ENCODE assay signal across 14 cellular contexts in genomic region chr15:29695486-29696167, GRCh38.
A peak's percentile ranks its signal among the peaks of the same experiment; 100 is the strongest.
DNase-seq lines count a peak whose midpoint lies in the region; ATAC-seq, FAIRE-seq and TF ChIP-seq lines count a peak whose summit lies in the region.
"Had no signal": no experiment of that assay in that cellular context is flagged by ENCODE, and none has a peak within 500 bp of the region (broad histone marks: within the 10 kb centered on the region; RNA-seq: fewer than 3 reads in every experiment).

No MANE protein-coding gene starts in this region.

- H3K9ac ChIP-seq in mesendoderm (ENCODE audit: low read length) (no peak overlapping the region), smooth muscle cell (ENCODE audit: low read depth) (no peak overlapping the region)

- H3K56ac ChIP-seq in mesendoderm (ENCODE audit: low read length), result no peak overlapping the region

- H3K9me3 ChIP-seq in HEK293 (ENCODE audit: control insufficient read depth, insufficient read depth, low read depth, low read length), result no peaks in the 10 kb centered on the region
- H3K9me3 ChIP-seq in Panc1 (ENCODE audit: control insufficient read depth, insufficient read depth, low read depth, low read length), result no peaks in the 10 kb centered on the region
- H3K9me3 ChIP-seq in smooth muscle cell (replicated peaks; ENCODE audit: low read depth), result no peaks in the 10 kb centered on the region

- peaks cover 13% of the 10 kb centered on the region for H3F3A ChIP-seq in smooth muscle cell (ENCODE audit: low read depth)

- no peak for FAIRE-seq in GM12891 (lab: Jason Lieb, UNC)

- no TSS peak for BruUV-seq in Panc1 (replicated peaks; lab: Mats Ljungman, UMichigan)

- H3K18ac ChIP-seq in mesendoderm (ENCODE audit: low read length), result no peak overlapping the region

- no peaks in the 10 kb centered on the region for H3K79me2 ChIP-seq in mesendoderm (ENCODE audit: control insufficient read depth, insufficient read depth, low read length)
- H3K79me2 ChIP-seq in smooth muscle cell (ENCODE audit: low read depth), result no peaks in the 10 kb centered on the region

- WGBS in mesendoderm (ENCODE audit: extremely low coverage, insufficient coverage, low lambda C conversion rate), result no CpG with 5 or more reads among the region's 7 CpGs
- 86% methylated on average over 7 of the region's 7 CpGs for WGBS in smooth muscle cell (ENCODE audit: low lambda C conversion rate)

- H3K4me2 ChIP-seq in mesendoderm (ENCODE audit: low read length), result no peak overlapping the region
- no peak overlapping the region for H3K4me2 ChIP-seq in smooth muscle cell

- no peak overlapping the region for H2BK120ac ChIP-seq in mesendoderm (ENCODE audit: low read depth, low read length)

- H3K36me3 ChIP-seq in HEK293 (ENCODE audit: control insufficient read depth in 2 of 2, insufficient read depth in 1 of 2, low read length in 2 of 2) (peaks cover 2 to 22% of the 10 kb centered on the region in 2 experiments; a peak in 1 of 3 replicates), Panc1 (ENCODE audit: control insufficient read depth, insufficient read depth, low read length) (peaks cover 5% of the 10 kb centered on the region; the same call in 1 of the 2 replicates), mesendoderm (ENCODE audit: control insufficient read depth, insufficient read depth, low read length) (no peaks in the 10 kb centered on the region), smooth muscle cell (ENCODE audit: low read depth) (peaks cover 4% of the 10 kb centered on the region)

- no peak overlapping the region for H4K5ac ChIP-seq in mesendoderm (ENCODE audit: low read length)

- DNase-seq in DMS 273 (lab: John Stamatoyannopoulos, UW; ENCODE audit: unreplicated experiment), result peak; percentile 17
- no peak for DNase-seq in DMS 273 treated with DMSO at 0.1 percent for 48 hours (lab: John Stamatoyannopoulos, UW)
- DNase-seq in Panc1 (ENCODE audit: low read depth, low spot score), result no peak
- peak; percentile 62 for DNase-seq in mesendoderm
- DNase-seq in GM12891 (ENCODE audit: insufficient read length, low spot score), result no peak
- no peak for DNase-seq in smooth muscle cell (lab: John Stamatoyannopoulos, UW; ENCODE audit: unreplicated experiment)
- DNase-seq: activated CD8-positive, alpha-beta memory T cell treated with anti-CD3 and anti-CD28 coated beads, Interleukin-2, amount 50 U/mL, for 4 hours; activated naive CD8-positive, alpha-beta T cell treated with anti-CD3 and anti-CD28 coated beads, Interleukin-2, amount 10 ng/mL, durations not matched to agents 7 days and 5 days; CD4-positive, CD25-positive, alpha-beta regulatory T cell; mammary epithelial cell had no signal

- H4K8ac ChIP-seq in mesendoderm (ENCODE audit: low read depth, low read length), result no peak overlapping the region

- CTCF ChIA-PET in HEK293 (lab: Yijun Ruan, JAX) (interaction anchor here (0.6 to 2.1 kb wide), 6 partner anchors 10 to 380 kb away, joined by 3 to 11 read pairs (median 4); no protein-coding TSS in a partner anchor), Panc1 (lab: Charles Lee) (no interaction called here)

- intact Hi-C loops in Panc1 (cut with micrococcal nuclease; ENCODE audit: unreplicated experiment), result no loop called here

- ATAC-seq in Panc1, result peak; percentile 78; the same call in 1 of the 2 replicates
- ATAC-seq in GM18909 (IDR thresholded peaks at IDR 0.05; ENCODE audit: poor library complexity, unreplicated experiment), result no peak
- ATAC-seq: activated CD4-positive, CD25-positive, alpha-beta regulatory T cell treated with anti-CD3 and anti-CD28 coated beads, Interleukin-2, amount 50 U/mL, for 24 hours had no signal

- no peak overlapping the region for H2BK5ac ChIP-seq in mesendoderm (ENCODE audit: low read length)

- no peak overlapping the region for H2AFZ ChIP-seq in smooth muscle cell (ENCODE audit: low read depth)

- in situ Hi-C loops in Panc1 (cut with HindIII; ENCODE audit: low pct_unique_long_range_greater_than_20kb, low sequenced_read_pairs), result no loop called here

- H4K20me1 ChIP-seq in smooth muscle cell (ENCODE audit: low read depth), result no peaks in the 10 kb centered on the region

- TF ChIP-seq CTCF in HEK293 (tag by site-specific recombination; IDR thresholded peaks at IDR 0.05) (0 out of 2 replicates have a peak, but pooled peaks have one; percentile 10), Panc1 (IDR thresholded peaks at IDR 0.05) (peak; percentile 61), smooth muscle cell (IDR thresholded peaks at IDR 0.05; ENCODE audit: borderline replicate concordance, insufficient read depth, poor library complexity, severe bottlenecking) (no peak)

- no peak overlapping the region for H3K27ac ChIP-seq in HEK293 (ENCODE audit: extremely low read depth, low read depth, low read length)
- H3K27ac ChIP-seq in Panc1 (ENCODE audit: low read length), result no peak overlapping the region
- no peak overlapping the region for H3K27ac ChIP-seq in mesendoderm (ENCODE audit: low read depth, low read length)
- H3K27ac ChIP-seq in smooth muscle cell (ENCODE audit: low read depth), result no peak overlapping the region
- H3K27ac ChIP-seq: 22Rv1 had no signal

- TF ChIP-seq POLR2A in GM12891 (IDR thresholded peaks at IDR 0.05; ENCODE audit: low read depth, low read length), result no peak

- H3K27me3 ChIP-seq in Panc1 (ENCODE audit: control insufficient read depth, insufficient read depth, low read length) (no peaks in the 10 kb centered on the region), mesendoderm (ENCODE audit: insufficient read depth, low read length, poor library complexity) (no peaks in the 10 kb centered on the region), smooth muscle cell (ENCODE audit: low read depth) (no peaks in the 10 kb centered on the region)

- POLR2A ChIA-PET in HEK293 (lab: Yijun Ruan, JAX) (no interaction called here), Panc1 (lab: Charles Lee) (no interaction called here)

- no peak overlapping the region for H2BK15ac ChIP-seq in mesendoderm (replicated peaks; ENCODE audit: low read depth)

- H3K4ac ChIP-seq in mesendoderm (ENCODE audit: low read depth, low read length), result no peak overlapping the region

- H3K4me3 ChIP-seq in HEK293 (ENCODE audit: low read depth, low read length), result no peak overlapping the region
- no peak overlapping the region for H3K4me3 ChIP-seq in Panc1 (ENCODE audit: low read depth in 2 of 2, low read length in 2 of 2)
- no peak overlapping the region for H3K4me3 ChIP-seq in mesendoderm (ENCODE audit: low read length)
- H3K4me3 ChIP-seq in smooth muscle cell, result no peak overlapping the region

- no peak overlapping the region for H3K23ac ChIP-seq in mesendoderm (ENCODE audit: low read length)

- no peaks in the 10 kb centered on the region for H3K4me1 ChIP-seq in HEK293 (ENCODE audit: control insufficient read depth, insufficient read depth, low read length)
- H3K4me1 ChIP-seq in Panc1 (ENCODE audit: control insufficient read depth, insufficient read depth, low read length), result no peaks in the 10 kb centered on the region
- H3K4me1 ChIP-seq in mesendoderm (ENCODE audit: control insufficient read depth, low read depth, low read length), result no peaks in the 10 kb centered on the region
- no peaks in the 10 kb centered on the region for H3K4me1 ChIP-seq in smooth muscle cell (ENCODE audit: low read depth)

- H2AK5ac ChIP-seq in mesendoderm (ENCODE audit: low read length), result no peak overlapping the region

- no peaks in the 10 kb centered on the region for H3K79me1 ChIP-seq in mesendoderm (ENCODE audit: low read length)

TF ChIP-seq in HEK293, 187 proteins besides CTCF, POLR2A, EP300 and RAD21:
- peak; percentile 43 for TF ChIP-seq ZNF654 (tag by site-specific recombination; IDR thresholded peaks at IDR 0.05; ENCODE audit: low read depth)
- TF ChIP-seq REPIN1 (tag by site-specific recombination; IDR thresholded peaks at IDR 0.05; ENCODE audit: low read depth), result no peak
- TF ChIP-seq OVOL3 (tag by site-specific recombination; IDR thresholded peaks at IDR 0.05), result no peak

TF ChIP-seq in GM12891, 5 proteins besides CTCF, POLR2A, EP300 and RAD21:
- TF ChIP-seq PAX5 (IDR thresholded peaks at IDR 0.05; ENCODE audit: insufficient read depth, low read length, severe bottlenecking) (no peak), TAF1 (IDR thresholded peaks at IDR 0.05; ENCODE audit: low read depth, low read length) (no peak), POU2F2 (IDR thresholded peaks at IDR 0.05; ENCODE audit: low read depth, low read length) (no peak), SPI1 (IDR thresholded peaks at IDR 0.05; ENCODE audit: low read depth, low read length) (no peak), POLR2AphosphoS5 (IDR thresholded peaks at IDR 0.05; ENCODE audit: low read depth, low read length) (no peak)

Comparison
In these comparisons a context has a peak if more than half of its experiments do, and no peak if none do; other contexts are left out.
1. DNase-seq: peak in DMS 273 (single experiment) and mesendoderm (single experiment); none in DMS 273 treated with DMSO at 0.1 percent for 48 hours (single experiment), Panc1 (single experiment), GM12891 (single experiment) and smooth muscle cell (single experiment).